ENCODE assay signal across 15 cellular contexts in genomic region chr6:71879016-71879415, GRCh38. TPM values are rescaled to one million over a fixed set of nuclear protein-coding genes. Genes with fewer than 3 reads are reported as not detected.
DNase-seq lines count a peak whose midpoint lies in the region; ATAC-seq and TF ChIP-seq lines count a peak whose summit lies in the region.
"Had no signal": no experiment of that assay in that cellular context is flagged by ENCODE, and none has a peak within 500 bp of the region (broad histone marks: within the 10 kb centered on the region; RNA-seq: fewer than 3 reads in every experiment).

No MANE protein-coding gene starts in this region.

- intact Hi-C loops in gastrocnemius medialis (cut with DNase I; ENCODE audit: low total_unique reads) = no loop called here

- TF ChIP-seq POLR2A in gastrocnemius medialis (IDR thresholded peaks at IDR 0.05) = no peak

- DNase-seq in EL = peak; percentile 19
- DNase-seq in M059J (ENCODE audit: low read depth) = peak; percentile 25
- peak; percentile 18 for DNase-seq in kidney glomerular epithelial cell (lab: John Stamatoyannopoulos, UW)
- DNase-seq in HAP-1 (ENCODE audit: low spot score in 2 of 2) = no peak
- DNase-seq in D341Med (ENCODE audit: low spot score) = no peak
- DNase-seq in gastrocnemius medialis = no peak
- no peak for DNase-seq in inferior parietal cortex (ENCODE audit: extremely low spot score)
- DNase-seq: H9, MV-4-11, NCI-H1417, NCI-H187 treated with DMSO at 0.1 percent for 48 hours, NCI-H526 treated with DMSO at 0.1 percent for 48 hours, RPMI8226, SJCRH30 had no signal

- no peaks in the 10 kb centered on the region for H3K36me3 ChIP-seq in HAP-1 (replicated peaks)
- H3K36me3 ChIP-seq in gastrocnemius medialis = no peaks in the 10 kb centered on the region
- H3K36me3 ChIP-seq: SJCRH30 had no signal

- ATAC-seq in gastrocnemius medialis = no peak

- no peak overlapping the region for H3K27ac ChIP-seq in gastrocnemius medialis
- H3K27ac ChIP-seq: HL-60, SJCRH30 had no signal

- in situ Hi-C loops in HAP-1 (cut with MboI; ENCODE audit: low sequenced_read_pairs) (no loop called here), gastrocnemius medialis (cut with MboI; ENCODE audit: low sequenced_read_pairs in 4 of 4) (no loop called here)

- H3K27me3 ChIP-seq in HAP-1 (ENCODE audit: low read depth) = no peaks in the 10 kb centered on the region; the same call in 1 of the 2 replicates
- no peaks in the 10 kb centered on the region for H3K27me3 ChIP-seq in gastrocnemius medialis
- H3K27me3 ChIP-seq: SJCRH30 had no signal

- H3K4me3 ChIP-seq in HAP-1 = no peak overlapping the region
- no peak overlapping the region for H3K4me3 ChIP-seq in gastrocnemius medialis
- H3K4me3 ChIP-seq: SJCRH30 had no signal

- no peaks in the 10 kb centered on the region for H3K4me1 ChIP-seq in HAP-1
- H3K4me1 ChIP-seq in gastrocnemius medialis = no peaks in the 10 kb centered on the region
- H3K4me1 ChIP-seq: SJCRH30 had no signal

- H3K9me3 ChIP-seq in HAP-1 = no peaks in the 10 kb centered on the region
- no peaks in the 10 kb centered on the region for H3K9me3 ChIP-seq in gastrocnemius medialis
- H3K9me3 ChIP-seq: SJCRH30 had no signal

- TF ChIP-seq CTCF in gastrocnemius medialis (IDR thresholded peaks at IDR 0.05 in 4 of 5, conservative IDR thresholded peaks at IDR 0.05 in 1 of 5) = no peak

RNA-seq across cellular contexts. Expression of gene RIMS1, which starts 7.3 kb away (rescaled TPM):
- 0.34 and 0.76 TPM in 2 replicates for total RNA-seq in M059J (2014; rRNA removed; shearing (Covaris generic))
- 1 to 10 TPM in 2 of 4 donors, under 1 TPM in 1, not detected in 1; 0.10 to 1.4 (median 1.1) TPM for total RNA-seq in gastrocnemius medialis

Comparison
In these comparisons a context has a peak if more than half of its experiments do, and no peak if none do; other contexts are left out.
1. DNase-seq: peak in EL (single experiment), M059J (single experiment) and kidney glomerular epithelial cell (single experiment); none in HAP-1 (0 of 2), D341Med (single experiment), gastrocnemius medialis (0 of 2) and inferior parietal cortex (single experiment).